8 cellular contexts compared by ENCODE assay signal in genomic region chr17:47693667-47694017, GRCh38. TPM values are rescaled to one million over a fixed set of nuclear protein-coding genes. Genes with fewer than 3 reads are reported as not detected.
DNase-seq lines count a peak whose midpoint lies in the region; ATAC-seq and TF ChIP-seq lines count a peak whose summit lies in the region.

No MANE protein-coding gene starts in this region.

- H3K4me1 ChIP-seq in BE2C (peaks cover 9% of the 10 kb centered on the region), lung (ENCODE audit: control insufficient read depth in 2 of 2, insufficient read depth in 2 of 2, low read length in 2 of 2) (peaks cover 0 to 23% of the 10 kb centered on the region in 2 donors), aorta (ENCODE audit: control insufficient read depth in 1 of 2, insufficient read depth in 2 of 2, low read length in 2 of 2) (no peaks in the 10 kb centered on the region)

- DNase-seq in BE2C (peak; percentile 83), astrocyte of the spinal cord (ENCODE audit: low read depth, low spot score) (no peak), lung (ENCODE audit: low spot score) (no peak), aorta (no peak), Ammon's horn (ENCODE audit: low spot score) (no peak), NCI-H2107 (lab: John Stamatoyannopoulos, UW) (no peak)
- no peak for DNase-seq in Jurkat, Clone E6-1 (ENCODE audit: low read depth, low spot score)

- H3K27me3 ChIP-seq in BE2C (no peaks in the 10 kb centered on the region), lung (ENCODE audit: control insufficient read depth, insufficient read depth) (no peaks in the 10 kb centered on the region), aorta (ENCODE audit: control insufficient read depth in 1 of 2, insufficient read depth in 2 of 2, low read length in 1 of 2) (no peaks in the 10 kb centered on the region)

- in situ Hi-C loops in astrocyte of the spinal cord (cut with HindIII; ENCODE audit: low sequenced_read_pairs): no loop called here

- intact Hi-C loops in aorta (cut with DNase I): loop anchor here (10.0 kb wide), 1 partner anchor 111 kb away; no protein-coding TSS in a partner anchor

- H3K36me3 ChIP-seq in BE2C (peaks cover 5% of the 10 kb centered on the region; the same call in 1 of the 2 replicates), lung (ENCODE audit: control insufficient read depth in 2 of 2, insufficient read depth in 2 of 2, low read length in 2 of 2) (peaks cover 0 to 11% of the 10 kb centered on the region in 2 donors), aorta (ENCODE audit: control insufficient read depth in 1 of 2, insufficient read depth in 2 of 2, low read length in 1 of 2) (no peaks in the 10 kb centered on the region)

- no peak for ATAC-seq in lung (ENCODE audit: insufficient read depth, low FRiP score)
- ATAC-seq in aorta (ENCODE audit: low FRiP score): no peak
- no peak for ATAC-seq in GM19395 (IDR thresholded peaks at IDR 0.05; ENCODE audit: unreplicated experiment)

- WGBS in lung, 2 donors: 0 to 1% methylated on average over 24 to 37 of the region's 37 CpGs
- whole genome bisulfite sequencing in aorta, 2 donors: 0% methylated on average over 24 to 37 of the region's 37 CpGs

- peak overlapping the region; percentile 68 for H3K4me3 ChIP-seq in BE2C (ENCODE audit: low read depth, low read length)
- peak overlapping the region; percentile 58 for H3K4me3 ChIP-seq in Jurkat, Clone E6-1 (ENCODE audit: low read length)
- peak overlapping the region; percentile 55 for H3K4me3 ChIP-seq in astrocyte of the spinal cord (ENCODE audit: low read depth, low read length)
- H3K4me3 ChIP-seq in lung: peak overlapping the region; percentile 55
- peak overlapping the region; percentile 94 for H3K4me3 ChIP-seq in aorta (ENCODE audit: low read length in 2 of 2)

- H3K9me3 ChIP-seq in BE2C: no peaks in the 10 kb centered on the region
- no peaks in the 10 kb centered on the region for H3K9me3 ChIP-seq in lung (ENCODE audit: control insufficient read depth in 2 of 2, insufficient read depth in 1 of 2, low read length in 1 of 2)
- no peaks in the 10 kb centered on the region for H3K9me3 ChIP-seq in aorta (ENCODE audit: control insufficient read depth, low read length)

- H3K27ac ChIP-seq in lung (ENCODE audit: low read depth in 1 of 2, low read length in 1 of 2) (peak overlapping the region; percentile 52 to 77), aorta (ENCODE audit: low read depth in 1 of 2, low read length in 2 of 2) (no peak overlapping the region)

- TF ChIP-seq CTCF in BE2C (IDR thresholded peaks at IDR 0.05; ENCODE audit: low read depth, low read length): no peak
- TF ChIP-seq CTCF in astrocyte of the spinal cord (IDR thresholded peaks at IDR 0.05; ENCODE audit: low read depth, low read length): no peak
- no peak for TF ChIP-seq CTCF in lung (IDR thresholded peaks at IDR 0.05; ENCODE audit: control extremely low read depth, extremely low read depth)

RNA-seq across cellular contexts. Expression of gene TBKBP1, which starts 0.3 kb away (rescaled TPM):
- polyA plus RNA-seq in BE2C (2012; ENCODE audit: insufficient read depth, insufficient read length, low read depth): 31.1 TPM
- 12.5 TPM for polyA plus RNA-seq in Jurkat, Clone E6-1 (2012; ENCODE audit: insufficient read depth, insufficient read length)
- total RNA-seq in lung (10 to 100 TPM in 1 of 2 donors, 1 to 10 TPM in 1; 9.0 to 12.1 TPM), aorta (10 to 100 TPM; 13.2 to 20.2 TPM)
- polyA plus RNA-seq in lung (10 to 100 TPM; 12.2 to 14.0 TPM), aorta (10 to 100 TPM in 1 of 2 donors, 1 to 10 TPM in 1; 9.3 to 16.2 TPM)

RNA-seq across cellular contexts. Expression of gene TBX21, which starts 39.4 kb away (rescaled TPM):
- not detected for polyA plus RNA-seq in BE2C (2012; ENCODE audit: insufficient read depth, insufficient read length, low read depth)
- polyA plus RNA-seq in Jurkat, Clone E6-1 (2012; ENCODE audit: insufficient read depth, insufficient read length): 2.5 TPM
- 1 to 10 TPM in 1 of 2 donors, under 1 TPM in 1; 0.77 to 2.0 TPM for total RNA-seq in lung
- polyA plus RNA-seq in lung: under 1 TPM; 0.53 to 0.82 TPM
- under 1 TPM; 0.39 to 0.99 TPM for total RNA-seq in aorta
- polyA plus RNA-seq in aorta: not detected

RNA-seq across cellular contexts. Expression of gene KPNB1, which starts 43.9 kb away (rescaled TPM):
- polyA plus RNA-seq in BE2C (2012; ENCODE audit: insufficient read depth, insufficient read length, low read depth): 150 TPM
- 295 TPM for polyA plus RNA-seq in Jurkat, Clone E6-1 (2012; ENCODE audit: insufficient read depth, insufficient read length)
- total RNA-seq in lung (100 to 1,000 TPM; 205 to 258 TPM), aorta (100 to 1,000 TPM; 171 to 202 TPM)
- polyA plus RNA-seq in lung (100 to 1,000 TPM in 1 of 2 donors, 10 to 100 TPM in 1; 40.1 to 112 TPM), aorta (10 to 100 TPM; 39.4 to 58.9 TPM)

Comparison
In these comparisons a context has a peak if more than half of its experiments do, and no peak if none do; other contexts are left out.
1. H3K27ac ChIP-seq: peak in lung (2 of 2); none in aorta (0 of 2).
2. Peak in every context shown above with its lines, with median percentiles within 50 percentile points of each other: H3K4me3 ChIP-seq.